In genomic region chr4:27861802-27862201, GRCh38 we compare ENCODE assay signal across 12 cellular contexts.
DNase-seq lines count a peak whose midpoint lies in the region; ATAC-seq, FAIRE-seq and TF ChIP-seq lines count a peak whose summit lies in the region.
"Had no signal": no experiment of that assay in that cellular context is flagged by ENCODE, and none has a peak within 500 bp of the region (broad histone marks: within the 10 kb centered on the region; RNA-seq: fewer than 3 reads in every experiment).

No MANE protein-coding gene starts in this region.

- peaks cover 5% of the 10 kb centered on the region for H3K4me1 ChIP-seq in astrocyte (ENCODE audit: insufficient read depth, low read length)
- H3K4me1 ChIP-seq: adrenal gland had no signal

- intact Hi-C loops in activated CD4-positive, alpha-beta T cell treated with anti-CD3 and anti-CD28 coated beads for 36 hours (cut with DNase I, micrococcal nuclease): no loop called here
- intact Hi-C loops in left ventricle myocardium superior (cut with micrococcal nuclease): no loop called here

- H3K9me3 ChIP-seq in astrocyte (ENCODE audit: insufficient read depth, low read depth, low read length): no peaks in the 10 kb centered on the region
- H3K9me3 ChIP-seq: adrenal gland had no signal

- H3K79me2 ChIP-seq in astrocyte (ENCODE audit: insufficient read depth, low read length): no peaks in the 10 kb centered on the region

- no peak overlapping the region for H3K4me3 Mint-ChIP-seq in astrocyte (ENCODE audit: unreplicated experiment)
- no peak overlapping the region for H3K4me3 Mint-ChIP-seq in activated CD4-positive, alpha-beta T cell treated with anti-CD3 and anti-CD28 coated beads for 36 hours
- H3K4me3 Mint-ChIP-seq: CD8-positive, alpha-beta T cell had no signal

- H3K9me3 Mint-ChIP-seq in astrocyte (ENCODE audit: unreplicated experiment): peaks cover 3% of the 10 kb centered on the region
- H3K9me3 Mint-ChIP-seq in activated CD4-positive, alpha-beta T cell treated with anti-CD3 and anti-CD28 coated beads for 36 hours (ENCODE audit: low read depth): peaks cover 2% of the 10 kb centered on the region

- no peaks in the 10 kb centered on the region for H4K20me1 ChIP-seq in astrocyte (ENCODE audit: insufficient read depth, low read length)

- ATAC-seq in GM18909 (IDR thresholded peaks at IDR 0.05; ENCODE audit: poor library complexity, unreplicated experiment): peak; percentile 87
- peak; percentile 66 for ATAC-seq in HG03066 (IDR thresholded peaks at IDR 0.05; ENCODE audit: low read depth, unreplicated experiment)
- ATAC-seq in activated CD4-positive, alpha-beta T cell treated with anti-CD3 and anti-CD28 coated beads for 36 hours: no peak
- no peak for ATAC-seq in HG03280 (IDR thresholded peaks at IDR 0.05; ENCODE audit: unreplicated experiment)
- no peak for ATAC-seq in left ventricle myocardium superior
- ATAC-seq: CD8-positive, alpha-beta T cell; stimulated activated naive CD8-positive, alpha-beta T cell treated with anti-CD3 and anti-CD28 coated beads, Interleukin-15, Interleukin-2, amounts not matched to agents 100 U/mL and 50 U/mL, for 24 hours had no signal

- no peaks in the 10 kb centered on the region for H3K27me3 ChIP-seq in astrocyte (ENCODE audit: insufficient read depth, low read length)
- H3K27me3 ChIP-seq: adrenal gland had no signal

- H3K36me3 ChIP-seq in astrocyte (ENCODE audit: insufficient read depth, low read length): no peaks in the 10 kb centered on the region
- H3K36me3 ChIP-seq: adrenal gland had no signal

- DNase-seq in astrocyte (ENCODE audit: low read depth) (peak; percentile 30), pons (ENCODE audit: low spot score) (peak; percentile 3), D341Med (ENCODE audit: low spot score) (no peak), left ventricle myocardium superior (no peak)
- no peak for DNase-seq in activated CD4-positive, alpha-beta T cell treated with anti-CD3 and anti-CD28 coated beads for 36 hours
- DNase-seq: CD8-positive, alpha-beta T cell; stimulated activated CD4-positive, alpha-beta T cell treated with anti-CD3 and anti-CD28 coated beads, Interleukin-4, amount 100 ng/mL, for 1 hour; stimulated activated naive CD8-positive, alpha-beta T cell treated with anti-CD3 and anti-CD28 coated beads, Interleukin-15, Interleukin-2, amounts not matched to agents 100 U/mL and 50 U/mL, for 24 hours had no signal

- peak overlapping the region; percentile 48 for H3K4me2 ChIP-seq in astrocyte (ENCODE audit: low read length)

- POLR2A ChIA-PET in activated CD4-positive, alpha-beta T cell treated with anti-CD3 and anti-CD28 coated beads for 36 hours (lab: Charles Lee): no interaction called here

- H3K27me3 Mint-ChIP-seq in astrocyte (ENCODE audit: low read depth, unreplicated experiment): no peaks in the 10 kb centered on the region
- H3K27me3 Mint-ChIP-seq in activated CD4-positive, alpha-beta T cell treated with anti-CD3 and anti-CD28 coated beads for 36 hours: no peaks in the 10 kb centered on the region

- H3K9ac ChIP-seq in astrocyte (ENCODE audit: low read length): peak overlapping the region; percentile 38

- no peak for TF ChIP-seq CTCF in astrocyte (IDR thresholded peaks at IDR 0.05; ENCODE audit: insufficient read depth, low read depth, low read length)

- no peak overlapping the region for H3K27ac ChIP-seq in astrocyte (ENCODE audit: low read depth, low read length)
- H3K27ac ChIP-seq: adrenal gland had no signal

- no peak for FAIRE-seq in astrocyte (lab: Jason Lieb, UNC)

- H3K27ac Mint-ChIP-seq in astrocyte (ENCODE audit: unreplicated experiment): no peak overlapping the region
- H3K27ac Mint-ChIP-seq in activated CD4-positive, alpha-beta T cell treated with anti-CD3 and anti-CD28 coated beads for 36 hours: no peak overlapping the region
- H3K27ac Mint-ChIP-seq: CD8-positive, alpha-beta T cell had no signal

- no peak overlapping the region for H3K4me3 ChIP-seq in astrocyte (ENCODE audit: insufficient read depth, low read depth, low read length)
- H3K4me3 ChIP-seq: adrenal gland had no signal

- CTCF ChIA-PET in activated CD4-positive, alpha-beta T cell treated with anti-CD3 and anti-CD28 coated beads for 36 hours (lab: Charles Lee): interaction anchor here (0.7 kb wide), 1 partner anchor 47 kb away, joined by 3 read pairs; no protein-coding TSS in a partner anchor

- peaks cover 3% of the 10 kb centered on the region for H3K4me1 Mint-ChIP-seq in astrocyte (ENCODE audit: low read depth, unreplicated experiment)
- H3K4me1 Mint-ChIP-seq in activated CD4-positive, alpha-beta T cell treated with anti-CD3 and anti-CD28 coated beads for 36 hours: no peaks in the 10 kb centered on the region

- no peaks in the 10 kb centered on the region for H3K36me3 Mint-ChIP-seq in astrocyte (ENCODE audit: low read depth, unreplicated experiment)
- no peaks in the 10 kb centered on the region for H3K36me3 Mint-ChIP-seq in activated CD4-positive, alpha-beta T cell treated with anti-CD3 and anti-CD28 coated beads for 36 hours (ENCODE audit: low read depth)
- H3K36me3 Mint-ChIP-seq: CD8-positive, alpha-beta T cell had no signal

- H2AFZ ChIP-seq in astrocyte (ENCODE audit: low read depth, low read length): no peak overlapping the region

Comparison
In these comparisons a context has a peak if more than half of its experiments do, and no peak if none do; other contexts are left out.
1. ATAC-seq: peak in GM18909 (single experiment) and HG03066 (single experiment); none in activated CD4-positive, alpha-beta T cell treated with anti-CD3 and anti-CD28 coated beads for 36 hours (single experiment), HG03280 (single experiment) and left ventricle myocardium superior (single experiment).
2. DNase-seq: peak in astrocyte (single experiment) and pons (single experiment); none in activated CD4-positive, alpha-beta T cell treated with anti-CD3 and anti-CD28 coated beads for 36 hours (single experiment), D341Med (single experiment) and left ventricle myocardium superior (single experiment).